In the genomic region with DNA sequence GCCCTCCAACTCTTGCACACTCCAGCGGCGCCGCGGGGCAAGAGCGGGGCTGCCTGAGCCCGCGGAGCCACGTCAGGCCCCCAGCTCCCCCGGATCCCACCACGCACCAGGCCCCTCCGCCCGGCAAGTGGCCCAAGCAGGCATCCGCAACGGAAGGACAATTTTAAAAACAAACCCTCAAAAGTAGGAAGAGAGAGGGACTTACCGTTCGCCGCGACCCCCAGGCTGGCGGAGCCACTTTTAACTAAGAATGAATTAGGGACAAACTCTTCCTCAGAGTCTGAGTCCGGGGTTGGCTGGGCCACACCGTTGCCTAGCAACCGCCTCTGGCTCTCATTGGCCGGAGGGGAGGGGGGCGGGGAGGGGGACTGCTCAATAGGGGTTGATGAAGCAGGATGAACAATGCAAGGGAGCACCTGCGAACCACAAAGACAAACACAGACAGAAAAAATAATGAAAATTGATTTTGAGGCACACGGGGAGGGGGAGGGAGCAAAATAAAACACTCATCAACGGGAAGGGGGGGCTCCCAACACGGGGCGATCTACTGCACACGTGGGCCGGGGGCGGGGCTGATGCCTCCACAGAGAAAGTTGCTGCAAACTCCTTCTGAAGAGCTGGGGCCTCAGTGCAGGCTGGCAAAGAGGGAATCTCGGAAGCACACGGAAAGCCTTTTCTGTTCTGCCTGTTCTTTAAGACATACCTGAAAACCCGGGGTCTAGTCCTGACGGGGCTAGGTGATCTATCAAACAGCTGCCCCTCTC, we compare ENCODE assay signal across 9 cellular contexts.
DNase-seq lines count a peak whose midpoint lies in the region; ATAC-seq and TF ChIP-seq lines count a peak whose summit lies in the region.
"Had no signal": no experiment of that assay in that cellular context is flagged by ENCODE, and none has a peak within 500 bp of the region (broad histone marks: within the 10 kb centered on the region; RNA-seq: fewer than 3 reads in every experiment).

No MANE protein-coding gene starts in this region.

- H3K27ac ChIP-seq in BLaER1 (no peak overlapping the region), body of pancreas (no peak overlapping the region), spleen (no peak overlapping the region), heart right ventricle (no peak overlapping the region)
- H3K27ac ChIP-seq: gastroesophageal sphincter had no signal

- TF ChIP-seq POLR2A in body of pancreas (IDR thresholded peaks at IDR 0.05) (no peak), spleen (IDR thresholded peaks at IDR 0.05) (no peak)

- ATAC-seq in body of pancreas: peak; percentile 39
- no peak for ATAC-seq in mucosa of descending colon
- no peak for ATAC-seq in heart right ventricle
- ATAC-seq: gastroesophageal sphincter had no signal

- peak overlapping the region; percentile 59 for H3K4me3 ChIP-seq in BLaER1
- no peak overlapping the region for H3K4me3 ChIP-seq in body of pancreas
- no peak overlapping the region for H3K4me3 ChIP-seq in spleen
- no peak overlapping the region for H3K4me3 ChIP-seq in mucosa of descending colon
- no peak overlapping the region for H3K4me3 ChIP-seq in heart right ventricle

- TF ChIP-seq CTCF in body of pancreas (IDR thresholded peaks at IDR 0.05) (no peak), spleen (IDR thresholded peaks at IDR 0.05 in 8 of 11, conservative IDR thresholded peaks at IDR 0.05 in 3 of 11) (no peak), mucosa of descending colon (IDR thresholded peaks at IDR 0.05) (no peak), heart right ventricle (IDR thresholded peaks at IDR 0.05) (no peak)

- peaks cover 5% of the 10 kb centered on the region; the same call in 1 of the 2 replicates for H4K20me1 ChIP-seq in BLaER1

- WGBS in body of pancreas, 2 donors: 7 to 11% methylated on average over 35 of the region's 36 CpGs
- 7 to 9% (median 7%) methylated on average over 33 to 36 of the region's 36 CpGs for WGBS in spleen, 5 donors
- WGBS in heart right ventricle, 2 donors: 12 to 17% methylated on average over 36 of the region's 36 CpGs

- DNase-seq in NCI-H1417 (lab: John Stamatoyannopoulos, UW): peak; percentile 38 to 97 (median 95)
- DNase-seq in body of pancreas: peak; percentile 18 to 54 (median 50)
- DNase-seq in lung microvascular endothelial cell (ENCODE audit: low read depth in 2 of 2): peak; percentile 8 to 24
- DNase-seq in AML-193 (lab: John Stamatoyannopoulos, UW): no peak
- no peak for DNase-seq in spleen
- DNase-seq in mucosa of descending colon: no peak
- DNase-seq in heart right ventricle: no peak

- H3K27me3 ChIP-seq in BLaER1 (no peaks in the 10 kb centered on the region), body of pancreas (peaks cover 0 to 10% of the 10 kb centered on the region in 2 donors), spleen (replicated peaks in 1 of 7) (peaks cover 0 to 76% (median 16%) of the 10 kb centered on the region in 7 donors), heart right ventricle (peaks cover 0 to 58% (median 23%) of the 10 kb centered on the region in 7 donors)

- intact Hi-C loops in body of pancreas (cut with DNase I) (loop anchor here (5.0 kb wide), 1 partner anchor 310 kb away; no protein-coding TSS in a partner anchor), spleen (cut with DNase I; ENCODE audit: low total_unique reads) (loop anchor here (5.0 kb wide), 1 partner anchor 315 kb away; no protein-coding TSS in a partner anchor), mucosa of descending colon (cut with DNase I, micrococcal nuclease) (no loop called here), heart right ventricle (cut with DNase I) (loop anchor here in 7 of 10 donors (2.0 to 10.0 kb wide), 6 partner anchors 160 to 315 kb away; no protein-coding TSS in a partner anchor)

- H3K4me2 ChIP-seq in BLaER1: peak overlapping the region; percentile 90

- H3K4me1 ChIP-seq in BLaER1 (peaks cover 43% of the 10 kb centered on the region), body of pancreas (no peaks in the 10 kb centered on the region), spleen (peaks cover 0 to 16% (median 0%) of the 10 kb centered on the region in 6 donors), mucosa of descending colon (ENCODE audit: low read depth) (no peaks in the 10 kb centered on the region), heart right ventricle (peaks cover 0 to 20% (median 5%) of the 10 kb centered on the region in 9 donors)

- no peak overlapping the region for H3K9ac ChIP-seq in BLaER1

- H3K36me3 ChIP-seq in BLaER1 (no peaks in the 10 kb centered on the region), body of pancreas (replicated peaks in 1 of 2; ENCODE audit: insufficient read depth in 1 of 2, low read depth in 2 of 2) (no peaks in the 10 kb centered on the region), spleen (no peaks in the 10 kb centered on the region), mucosa of descending colon (ENCODE audit: low read depth) (no peaks in the 10 kb centered on the region), heart right ventricle (no peaks in the 10 kb centered on the region)
- H3K36me3 ChIP-seq: gastroesophageal sphincter had no signal

- no peaks in the 10 kb centered on the region for H3K9me3 ChIP-seq in BLaER1
- no peaks in the 10 kb centered on the region for H3K9me3 ChIP-seq in body of pancreas
- H3K9me3 ChIP-seq in spleen: no peaks in the 10 kb centered on the region
- no peaks in the 10 kb centered on the region for H3K9me3 ChIP-seq in mucosa of descending colon
- H3K9me3 ChIP-seq in heart right ventricle: no peaks in the 10 kb centered on the region
- H3K9me3 ChIP-seq: gastroesophageal sphincter had no signal

Comparison
In these comparisons a context has a peak if more than half of its experiments do, and no peak if none do; other contexts are left out.
1. DNase-seq: peak in NCI-H1417 (3 of 3), body of pancreas (4 of 4) and lung microvascular endothelial cell (2 of 2); none in AML-193 (0 of 2), spleen (single experiment), mucosa of descending colon (0 of 3) and heart right ventricle (0 of 2).
2. intact Hi-C loops: an anchor here in body of pancreas (5.0 kb wide), spleen (5.0 kb wide) and heart right ventricle (2.0 to 10.0 kb wide); none called in mucosa of descending colon.